In genomic region chr14:91253795-91254323, GRCh38 we compare ENCODE assay signal across 8 cellular contexts. TPM values are rescaled to one million over a fixed set of nuclear protein-coding genes. Genes with fewer than 3 reads are reported as not detected.
DNase-seq lines count a peak whose midpoint lies in the region; ATAC-seq and TF ChIP-seq lines count a peak whose summit lies in the region.

No MANE protein-coding gene starts in this region.

- peak overlapping the region; percentile 81 for H3K27ac Mint-ChIP-seq in activated naive CD4-positive, alpha-beta T cell treated with anti-CD3 and anti-CD28 coated beads, Interleukin-2, amount 50 U/mL, for 24 hours
- H3K27ac Mint-ChIP-seq in MCF 10A (ENCODE audit: low read depth, unreplicated experiment) (no peak overlapping the region), memory B cell (peak overlapping the region; percentile 6)

- POLR2A ChIA-PET in MCF 10A (lab: Yijun Ruan, JAX) = no interaction called here

- TF ChIP-seq POLR2A in upper lobe of left lung (IDR thresholded peaks at IDR 0.05) = no peak

- TF ChIP-seq CTCF in MCF 10A (IDR thresholded peaks at IDR 0.05; ENCODE audit: unreplicated experiment) (no peak), upper lobe of left lung (IDR thresholded peaks at IDR 0.05) (no peak)

- H3K4me3 ChIP-seq in upper lobe of left lung = peak overlapping the region; percentile 38 to 68 (median 60)

- intact Hi-C loops in MCF 10A (cut with micrococcal nuclease) = no loop called here

- H3K9me3 ChIP-seq in upper lobe of left lung = no peaks in the 10 kb centered on the region

- no peaks in the 10 kb centered on the region for H3K27me3 ChIP-seq in upper lobe of left lung

- peak overlapping the region; percentile 87 for H3K4me3 Mint-ChIP-seq in activated naive CD4-positive, alpha-beta T cell treated with anti-CD3 and anti-CD28 coated beads, Interleukin-2, amount 50 U/mL, for 24 hours
- peak overlapping the region; percentile 60 for H3K4me3 Mint-ChIP-seq in MCF 10A (ENCODE audit: unreplicated experiment)
- H3K4me3 Mint-ChIP-seq in memory B cell = peak overlapping the region; percentile 79

- H3K4me1 ChIP-seq in upper lobe of left lung = peaks cover 48 to 64% (median 56%) of the 10 kb centered on the region in 4 donors

- no peak for DNase-seq in activated naive CD4-positive, alpha-beta T cell (lab: John Stamatoyannopoulos, UW)
- DNase-seq in MCF 10A (ENCODE audit: unreplicated experiment) (no peak), memory B cell (ENCODE audit: low spot score in 2 of 2) (no peak), upper lobe of left lung (no peak), epidermal melanocyte (ENCODE audit: insufficient read length, low spot score) (no peak), Ammon's horn (ENCODE audit: low spot score) (no peak)

- 29% methylated on average over 20 of the region's 20 CpGs; no CpG with 5 or more reads in 1 of the 2 donors for WGBS in upper lobe of left lung, 2 donors

- H3K4me1 Mint-ChIP-seq in activated naive CD4-positive, alpha-beta T cell treated with anti-CD3 and anti-CD28 coated beads, Interleukin-2, amount 50 U/mL, for 24 hours = peaks cover 77% of the 10 kb centered on the region
- H3K4me1 Mint-ChIP-seq in MCF 10A (ENCODE audit: insufficient read depth, unreplicated experiment) (peaks cover 19% of the 10 kb centered on the region), memory B cell (peaks cover 41% of the 10 kb centered on the region)

- no TSS peak for BruUV-seq in MCF 10A (replicated peaks; lab: Mats Ljungman, UMichigan)

- H3K27ac ChIP-seq in upper lobe of left lung = peak overlapping the region; percentile 65 to 83 (median 80)

- H3K9me3 Mint-ChIP-seq in activated naive CD4-positive, alpha-beta T cell treated with anti-CD3 and anti-CD28 coated beads, Interleukin-2, amount 50 U/mL, for 24 hours = no peaks in the 10 kb centered on the region
- H3K9me3 Mint-ChIP-seq in MCF 10A (ENCODE audit: unreplicated experiment) (no peaks in the 10 kb centered on the region), memory B cell (no peaks in the 10 kb centered on the region)

- H3K36me3 ChIP-seq in upper lobe of left lung = no peaks in the 10 kb centered on the region

- H3K27me3 Mint-ChIP-seq in activated naive CD4-positive, alpha-beta T cell treated with anti-CD3 and anti-CD28 coated beads, Interleukin-2, amount 50 U/mL, for 24 hours = no peaks in the 10 kb centered on the region
- no peaks in the 10 kb centered on the region for H3K27me3 Mint-ChIP-seq in MCF 10A (ENCODE audit: insufficient read depth, unreplicated experiment)
- H3K27me3 Mint-ChIP-seq in memory B cell = no peaks in the 10 kb centered on the region

- no peak for TF ChIP-seq EP300 in upper lobe of left lung (IDR thresholded peaks at IDR 0.05)

- no peaks in the 10 kb centered on the region for H3K36me3 Mint-ChIP-seq in activated naive CD4-positive, alpha-beta T cell treated with anti-CD3 and anti-CD28 coated beads, Interleukin-2, amount 50 U/mL, for 24 hours
- H3K36me3 Mint-ChIP-seq in MCF 10A (ENCODE audit: insufficient read depth, unreplicated experiment) (no peaks in the 10 kb centered on the region), memory B cell (no peaks in the 10 kb centered on the region)

- ATAC-seq in memory B cell (ENCODE audit: low read depth) (no peak), upper lobe of left lung (ENCODE audit: low FRiP score in 2 of 2) (peak in 1 of 2 donors; percentile 4), HG02642 (IDR thresholded peaks at IDR 0.05; ENCODE audit: poor library complexity, unreplicated experiment) (no peak)

- CTCF ChIA-PET in MCF 10A (lab: Yijun Ruan, JAX) = no interaction called here

RNA-seq across cellular contexts. Expression of gene GPR68, which starts 9.4 kb away (rescaled TPM):
- total RNA-seq in MCF 10A (2022) (0.10 and 0.14 TPM in 2 replicates), upper lobe of left lung (1 to 10 TPM; 1.2 to 8.4 (median 3.3) TPM)
